ENCODE assay signal across 10 cellular contexts in the genomic region with DNA sequence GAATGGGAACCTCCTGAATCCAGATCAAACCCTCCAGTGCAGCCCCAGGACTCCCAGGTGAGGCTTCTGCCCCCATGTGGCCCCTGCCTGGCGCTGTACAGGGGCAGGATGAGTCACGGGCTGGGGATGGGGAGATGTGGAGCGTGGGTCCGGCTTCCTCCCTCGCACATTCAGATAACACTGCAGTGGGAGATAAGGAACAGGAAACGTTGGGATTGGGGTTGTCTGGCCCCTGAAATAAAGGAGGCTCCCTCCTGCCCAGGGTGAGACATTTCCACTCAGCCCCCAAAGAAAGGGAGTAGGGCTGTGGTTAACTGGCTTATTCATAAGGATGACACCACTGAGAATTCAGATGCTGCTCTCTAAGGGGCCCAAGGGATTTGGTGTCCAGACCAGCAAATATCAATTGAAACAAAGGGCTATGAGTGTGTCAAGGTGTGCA. TPM values are rescaled to one million over a fixed set of nuclear protein-coding genes. Genes with fewer than 3 reads are reported as not detected.
A peak's percentile ranks its signal among the peaks of the same experiment; 100 is the strongest.
DNase-seq lines count a peak whose midpoint lies in the region; FAIRE-seq and TF ChIP-seq lines count a peak whose summit lies in the region.
"Had no signal": no experiment of that assay in that cellular context is flagged by ENCODE, and none has a peak within 500 bp of the region (broad histone marks: within the 10 kb centered on the region; RNA-seq: fewer than 3 reads in every experiment).

No MANE protein-coding gene starts in this region.

- H3K36me3 ChIP-seq in BJ (ENCODE audit: control insufficient read depth, insufficient read depth, low read length) = no peaks in the 10 kb centered on the region
- no peaks in the 10 kb centered on the region for H3K36me3 ChIP-seq in GM23248 (ENCODE audit: low read depth)
- no peaks in the 10 kb centered on the region for H3K36me3 ChIP-seq in kidney (ENCODE audit: control insufficient read depth in 1 of 2, insufficient read depth in 2 of 2, low read length in 2 of 2)
- peaks cover 35% of the 10 kb centered on the region for H3K36me3 ChIP-seq in HAP-1 (replicated peaks)

- FAIRE-seq in kidney (lab: Jason Lieb, UNC) = no peak

- H3K9me3 Mint-ChIP-seq in progenitor cell of endocrine pancreas (ENCODE audit: low read depth) = no peaks in the 10 kb centered on the region
- H3K9me3 Mint-ChIP-seq: naive B cell had no signal

- H3K9ac ChIP-seq in GM23248 (no peak overlapping the region), kidney (ENCODE audit: low read length in 2 of 2) (no peak overlapping the region)

- no peaks in the 10 kb centered on the region for H4K20me1 ChIP-seq in GM23248 (ENCODE audit: insufficient read depth)

- TF ChIP-seq CTCF in BJ (IDR thresholded peaks at IDR 0.05; ENCODE audit: insufficient read depth, low read depth, low read length) (peak; percentile 31; the same call in 1 of the 2 replicates), kidney (IDR thresholded peaks at IDR 0.05; ENCODE audit: borderline replicate concordance, extremely low read depth, insufficient read depth) (no peak), progenitor cell of endocrine pancreas (IDR thresholded peaks at IDR 0.05; ENCODE audit: unreplicated experiment) (no peak), dorsolateral prefrontal cortex (IDR thresholded peaks at IDR 0.05 in 54 of 56, conservative IDR thresholded peaks at IDR 0.05 in 2 of 56; ENCODE audit: low read depth in 1 of 56, partially characterized antibody in 56 of 56) (no peak)

- H3K4me3 ChIP-seq in BJ (ENCODE audit: low read depth, low read length) (no peak overlapping the region), GM23248 (no peak overlapping the region), kidney (ENCODE audit: low read length in 2 of 2) (no peak overlapping the region), HAP-1 (no peak overlapping the region), dorsolateral prefrontal cortex (no peak overlapping the region)

- DNase-seq in BJ (ENCODE audit: low read depth) (no peak), GM23248 (peak; percentile 78), UCSD-AML1 (lab: John Stamatoyannopoulos, UW; ENCODE audit: unreplicated experiment) (peak; percentile 54), kidney (peak; percentile 47), progenitor cell of endocrine pancreas (ENCODE audit: low spot score, unreplicated experiment) (no peak), HAP-1 (ENCODE audit: low spot score in 2 of 2) (no peak), dorsolateral prefrontal cortex (no peak)
- no peak for DNase-seq in stimulated activated CD4-positive, alpha-beta T cell treated with anti-CD3 and anti-CD28 coated beads, Interleukin-15, amount 100 ng/mL, for 24 hours
- DNase-seq: naive B cell, NCI-H774 had no signal

- H3K79me2 ChIP-seq in GM23248 (ENCODE audit: insufficient read depth) = no peaks in the 10 kb centered on the region

- H2AFZ ChIP-seq in GM23248 = no peak overlapping the region

- H3K27me3 ChIP-seq in BJ (ENCODE audit: control insufficient read depth, insufficient read depth, low read length) (no peaks in the 10 kb centered on the region), GM23248 (replicated peaks; ENCODE audit: insufficient read depth) (no peaks in the 10 kb centered on the region), HAP-1 (ENCODE audit: low read depth) (no peaks in the 10 kb centered on the region), dorsolateral prefrontal cortex (no peaks in the 10 kb centered on the region)

- intact Hi-C loops in kidney (cut with DNase I) = loop anchor here (5.0 kb wide), 1 partner anchor 147 kb away; no protein-coding TSS in a partner anchor
- intact Hi-C loops in dorsolateral prefrontal cortex (cut with DNase I) = loop anchor here in 1 of 2 donors (5.0 to 10.0 kb wide), 2 partner anchors 82 to 630 kb away; no protein-coding TSS in a partner anchor

- H3K9me2 ChIP-seq in GM23248 (ENCODE audit: insufficient read depth) = no peaks in the 10 kb centered on the region

- no peak overlapping the region for H3K27ac ChIP-seq in GM23248
- no peak overlapping the region for H3K27ac ChIP-seq in kidney (ENCODE audit: low read depth in 2 of 2, low read length in 2 of 2)
- H3K27ac ChIP-seq in dorsolateral prefrontal cortex = no peak overlapping the region

- in situ Hi-C loops in GM23248 (cut with MboI) (loop anchor here (5.0 kb wide), 1 partner anchor 147 kb away; no protein-coding TSS in a partner anchor), HAP-1 (cut with MboI; ENCODE audit: low sequenced_read_pairs) (loop anchor here (5.0 to 25.0 kb wide), 2 partner anchors 147 to 452 kb away; no protein-coding TSS in a partner anchor)

- peaks cover 11% of the 10 kb centered on the region for H3K36me3 Mint-ChIP-seq in progenitor cell of endocrine pancreas (ENCODE audit: insufficient read depth)
- H3K36me3 Mint-ChIP-seq: naive B cell had no signal

- peaks cover 7% of the 10 kb centered on the region for H3K4me1 Mint-ChIP-seq in progenitor cell of endocrine pancreas (ENCODE audit: low read depth)

- H3K27me3 Mint-ChIP-seq in progenitor cell of endocrine pancreas = no peaks in the 10 kb centered on the region

- POLR2A ChIA-PET in BJ (lab: Charles Lee) = no interaction called here

- no peak overlapping the region for H3K4me2 ChIP-seq in GM23248 (ENCODE audit: unreplicated experiment)

- no peak overlapping the region for H3K27ac Mint-ChIP-seq in progenitor cell of endocrine pancreas

- H3K9me3 ChIP-seq in GM23248 (ENCODE audit: low read depth) = no peaks in the 10 kb centered on the region
- no peaks in the 10 kb centered on the region for H3K9me3 ChIP-seq in kidney (ENCODE audit: control insufficient read depth in 1 of 2, low read length in 2 of 2)
- H3K9me3 ChIP-seq in HAP-1 = no peaks in the 10 kb centered on the region

- H3K4me1 ChIP-seq in GM23248 (ENCODE audit: insufficient read depth) (peaks cover 13% of the 10 kb centered on the region), kidney (ENCODE audit: control insufficient read depth in 1 of 2, insufficient read depth in 1 of 2, low read depth in 1 of 2, low read length in 2 of 2) (no peaks in the 10 kb centered on the region), HAP-1 (no peaks in the 10 kb centered on the region)

- WGBS in GM23248 (ENCODE audit: low coverage in 1 of 2, low lambda C conversion rate in 2 of 2, missing lambda C conversion rate in 2 of 2), 2 experiments = 45 to 63% methylated on average over 6 of the region's 6 CpGs

- 0 out of 2 replicates have a peak, but pooled peaks cover 8% of the 10 kb centered on the region for H3F3A ChIP-seq in GM23248 (ENCODE audit: insufficient read depth)

- CTCF ChIA-PET in BJ (lab: Yijun Ruan, JAX) = interaction anchor here (0.6 to 23.2 kb wide), 8 partner anchors 7 to 442 kb away, joined by 3 to 531 read pairs (median 4); no protein-coding TSS in a partner anchor

- no peak overlapping the region for H3K4me3 Mint-ChIP-seq in progenitor cell of endocrine pancreas (ENCODE audit: low read depth)
- H3K4me3 Mint-ChIP-seq: naive B cell had no signal

RNA-seq across cellular contexts. Expression of a gene that starts 30.7 kb away (rescaled TPM):
- polyA plus RNA-seq in BJ (2011; rRNA removed) (882 and 1,060 TPM in 2 replicates), GM23248 (2016; fragmentation: Nextera tagmentation; extraction: Ambion mirVana) (37.9 and 39.8 TPM in 2 replicates), kidney (ENCODE audit: insufficient read depth, low read depth, low replicate concordance) (362 TPM)
- polyA minus RNA-seq in BJ (2011; rRNA and poly(A)+ RNA removed) = 478 and 512 TPM in 2 replicates
- total RNA-seq in GM23248 (2014; rRNA removed; shearing (Covaris generic)) = 117 TPM in 2 replicates
- total RNA-seq in kidney (572 TPM), progenitor cell of endocrine pancreas (73.9 and 75.3 TPM in 2 replicates), dorsolateral prefrontal cortex (100 to 1,000 TPM in 4 of 120 experiments, 10 to 100 TPM in 116; 21.9 to 125 (median 57.7) TPM)

RNA-seq across cellular contexts. Expression of a gene that starts 31.4 kb away (rescaled TPM):
- polyA plus RNA-seq in BJ (2011; rRNA removed) (122 and 142 TPM in 2 replicates), GM23248 (2016; fragmentation: Nextera tagmentation; extraction: Ambion mirVana) (5.6 and 12.6 TPM in 2 replicates), kidney (ENCODE audit: insufficient read depth, low read depth, low replicate concordance) (369 TPM)
- polyA minus RNA-seq in BJ (2011; rRNA and poly(A)+ RNA removed) = 30.7 and 38.3 TPM in 2 replicates
- total RNA-seq in GM23248 (2014; rRNA removed; shearing (Covaris generic)) = 24.0 and 40.1 TPM in 2 replicates
- total RNA-seq in kidney (53.7 TPM), progenitor cell of endocrine pancreas (249 and 274 TPM in 2 replicates), dorsolateral prefrontal cortex (10 to 100 TPM in 117 of 120 experiments, 1 to 10 TPM in 3; 7.2 to 68.9 (median 25.9) TPM)

Comparison
In these comparisons a context has a peak if more than half of its experiments do, and no peak if none do; other contexts are left out.
1. DNase-seq: peak in GM23248 (single experiment), UCSD-AML1 (single experiment) and kidney (single experiment); none in BJ (single experiment), progenitor cell of endocrine pancreas (single experiment), HAP-1 (0 of 2), stimulated activated CD4-positive, alpha-beta T cell treated with anti-CD3 and anti-CD28 coated beads, Interleukin-15, amount 100 ng/mL, for 24 hours (single experiment) and dorsolateral prefrontal cortex (0 of 10).